8 cellular contexts compared by ENCODE assay signal in the genomic region with DNA sequence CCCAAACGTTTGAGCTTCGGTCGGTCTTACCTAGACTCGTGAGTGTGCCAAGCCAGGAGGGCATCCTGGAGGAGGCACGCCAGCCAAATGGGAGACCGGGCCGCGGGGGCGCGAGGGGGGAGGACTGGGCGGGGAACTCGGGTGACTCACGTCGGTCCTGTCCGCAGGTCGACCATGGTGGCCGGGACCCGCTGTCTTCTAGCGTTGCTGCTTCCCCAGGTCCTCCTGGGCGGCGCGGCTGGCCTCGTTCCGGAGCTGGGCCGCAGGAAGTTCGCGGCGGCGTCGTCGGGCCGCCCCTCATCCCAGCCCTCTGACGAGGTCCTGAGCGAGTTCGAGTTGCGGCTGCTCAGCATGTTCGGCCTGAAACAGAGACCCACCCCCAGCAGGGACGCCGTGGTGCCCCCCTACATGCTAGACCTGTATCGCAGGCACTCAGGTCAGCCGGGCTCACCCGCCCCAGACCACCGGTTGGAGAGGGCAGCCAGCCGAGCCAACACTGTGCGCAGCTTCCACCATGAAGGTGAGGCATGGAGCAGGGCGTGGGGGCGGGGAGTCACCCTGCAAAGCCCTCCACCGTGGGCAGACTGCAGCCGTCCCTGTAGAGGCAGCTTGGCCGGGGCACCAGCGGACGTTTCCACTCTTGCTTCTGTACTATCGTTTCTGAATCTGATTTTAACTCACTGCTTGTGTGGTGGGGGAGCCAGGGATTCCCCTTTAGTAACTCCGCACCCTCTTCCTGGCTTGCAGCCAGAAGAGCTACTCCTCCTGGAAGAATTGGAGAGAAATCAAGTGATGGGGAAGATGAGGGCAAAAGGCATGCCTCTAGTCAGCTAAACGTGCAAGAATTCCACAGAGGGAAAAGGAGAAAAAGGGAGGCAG. TPM values are rescaled to one million over a fixed set of nuclear protein-coding genes. Genes with fewer than 3 reads are reported as not detected.
DNase-seq lines count a peak whose midpoint lies in the region; ATAC-seq and TF ChIP-seq lines count a peak whose summit lies in the region.

No MANE protein-coding gene starts in this region.

- in situ Hi-C loops in transverse colon (cut with MboI; ENCODE audit: low pct_ligation_motif_present in 1 of 4, low pct_unique_long_range_greater_than_20kb in 1 of 4, low sequenced_read_pairs in 3 of 4), result loop anchor here in 3 of 4 donors (10.0 to 25.0 kb wide), 2 partner anchors 135 to 517 kb away; no protein-coding TSS in a partner anchor

- ATAC-seq in lung (ENCODE audit: insufficient read depth, low FRiP score) (peak; percentile 42), GM18858 (IDR thresholded peaks at IDR 0.05; ENCODE audit: unreplicated experiment) (no peak)

- H3K4me3 ChIP-seq in epithelial cell of esophagus (ENCODE audit: low read length) (peak overlapping the region; percentile 77), lung (peak overlapping the region; percentile 63), transverse colon (peak overlapping the region; percentile 38 to 71 (median 67))

- WGBS in lung, 2 donors, result 5 to 9% methylated on average over 40 to 55 of the region's 55 CpGs
- WGBS in transverse colon (ENCODE audit: low coverage in 1 of 2), 2 donors, result 0 to 11% methylated on average over 1 to 48 of the region's 55 CpGs

- H3K9me3 ChIP-seq in lung (ENCODE audit: control insufficient read depth in 2 of 2, insufficient read depth in 1 of 2, low read length in 1 of 2), result no peaks in the 10 kb centered on the region
- H3K9me3 ChIP-seq in transverse colon, result no peaks in the 10 kb centered on the region

- intact Hi-C loops in transverse colon (cut with DNase I; ENCODE audit: low total_unique reads), result no loop called here

- H3K27me3 ChIP-seq in lung (ENCODE audit: control insufficient read depth, insufficient read depth), result no peaks in the 10 kb centered on the region
- peaks cover 4% of the 10 kb centered on the region for H3K27me3 ChIP-seq in transverse colon

- TF ChIP-seq EP300 in transverse colon (IDR thresholded peaks at IDR 0.05; ENCODE audit: low read depth), result no peak

- H3K27ac ChIP-seq in lung (ENCODE audit: low read depth in 1 of 2, low read length in 1 of 2) (peak overlapping the region in 1 of 2 donors; percentile 13), transverse colon (peak overlapping the region in 3 of 4 donors; percentile 47 to 91 (median 87))

- no peaks in the 10 kb centered on the region for H3K4me1 ChIP-seq in lung (ENCODE audit: control insufficient read depth in 2 of 2, insufficient read depth in 2 of 2, low read length in 2 of 2)
- peaks cover 0 to 34% (median 16%) of the 10 kb centered on the region in 4 donors for H3K4me1 ChIP-seq in transverse colon

- H3K36me3 ChIP-seq in lung (ENCODE audit: control insufficient read depth in 2 of 2, insufficient read depth in 2 of 2, low read length in 2 of 2) (no peaks in the 10 kb centered on the region), transverse colon (no peaks in the 10 kb centered on the region)

- TF ChIP-seq CTCF in epithelial cell of esophagus (IDR thresholded peaks at IDR 0.05; ENCODE audit: insufficient read depth, low read depth, low read length, missing control alignments) (no peak), lung (IDR thresholded peaks at IDR 0.05; ENCODE audit: control extremely low read depth, extremely low read depth) (no peak), transverse colon (IDR thresholded peaks at IDR 0.05) (no peak)

- TF ChIP-seq POLR2A in transverse colon (IDR thresholded peaks at IDR 0.05), result no peak

- peak; percentile 8 for DNase-seq in DMS79 treated with DMSO at 0.1 percent for 48 hours (lab: John Stamatoyannopoulos, UW)
- DNase-seq in DMS79 (lab: John Stamatoyannopoulos, UW), result no peak
- DNase-seq in epithelial cell of esophagus (ENCODE audit: low read depth), result peak; percentile 59
- DNase-seq in lung (ENCODE audit: low spot score), result peak; percentile 52
- peak; percentile 65 for DNase-seq in transverse colon
- DNase-seq in MV-4-11 (lab: John Stamatoyannopoulos, UW), result no peak
- DNase-seq in activated CD4-positive, CD25-positive, alpha-beta regulatory T cell treated with anti-CD3 and anti-CD28 coated beads, Interleukin-2, amount 50 U/mL, for 72 hours, result no peak

RNA-seq across cellular contexts. Expression of gene BMP2, which starts 2.7 kb away (rescaled TPM):
- 10 to 100 TPM; 28.8 to 29.4 TPM for total RNA-seq in lung
- 10 to 100 TPM; 11.4 to 13.9 TPM for polyA plus RNA-seq in lung
- total RNA-seq in transverse colon, result 100 to 1,000 TPM in 1 of 4 donors, 10 to 100 TPM in 3; 16.7 to 109 (median 48.4) TPM

Comparison
In these comparisons a context has a peak if more than half of its experiments do, and no peak if none do; other contexts are left out.
1. DNase-seq: peak in DMS79 treated with DMSO at 0.1 percent for 48 hours (single experiment), epithelial cell of esophagus (single experiment), lung (single experiment) and transverse colon (single experiment); none in DMS79 (single experiment), MV-4-11 (single experiment) and activated CD4-positive, CD25-positive, alpha-beta regulatory T cell treated with anti-CD3 and anti-CD28 coated beads, Interleukin-2, amount 50 U/mL, for 72 hours (single experiment).
2. Peak in every context shown above with its lines, with median percentiles within 50 percentile points of each other: H3K4me3 ChIP-seq.